In the genomic region with DNA sequence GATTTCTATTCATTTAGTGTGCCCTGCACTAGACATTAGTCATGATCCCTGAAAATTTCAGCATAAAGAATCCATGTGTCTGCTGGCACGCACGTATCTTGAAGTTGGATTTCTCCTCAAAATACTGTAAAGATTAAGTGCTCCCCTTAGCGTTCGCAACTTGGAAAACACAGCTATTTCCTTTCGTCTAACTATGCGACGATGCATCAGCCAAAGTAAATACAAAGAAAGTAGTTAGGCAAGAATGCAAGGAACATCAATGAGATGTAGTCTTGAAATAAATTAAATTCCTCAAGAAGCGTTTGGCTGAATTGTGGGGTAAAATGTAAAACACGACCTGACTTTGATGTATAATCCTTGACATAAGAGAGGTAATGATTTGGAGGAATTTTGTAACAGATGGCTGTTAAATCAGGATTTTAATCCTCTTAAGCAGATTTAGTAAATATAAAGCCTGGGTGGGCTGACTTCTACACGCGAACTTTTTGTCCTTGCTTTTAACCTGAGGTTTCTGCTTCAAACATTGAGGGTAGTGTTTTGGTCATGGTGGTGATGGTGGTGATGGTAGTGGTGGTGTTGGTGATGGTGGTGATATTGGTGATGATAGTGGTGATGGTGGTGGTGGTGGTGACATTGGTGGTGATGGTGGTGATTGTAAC, we compare ENCODE assay signal across 18 cellular contexts.
DNase-seq lines count a peak whose midpoint lies in the region; TF ChIP-seq lines count a peak whose summit lies in the region.
"Had no signal": no experiment of that assay in that cellular context is flagged by ENCODE, and none has a peak within 500 bp of the region (broad histone marks: within the 10 kb centered on the region; RNA-seq: fewer than 3 reads in every experiment).

No MANE protein-coding gene starts in this region.

- TF ChIP-seq POLR2A in uterus (IDR thresholded peaks at IDR 0.05): no peak

- CTCF ChIA-PET in Calu3 (lab: Charles Lee): no interaction called here

- no peaks in the 10 kb centered on the region for H3K36me3 Mint-ChIP-seq in Calu3 (ENCODE audit: insufficient read depth, unreplicated experiment)
- H3K36me3 Mint-ChIP-seq: mesothelial cell of epicardium had no signal

- TF ChIP-seq CTCF in fibroblast of mammary gland (conservative IDR thresholded peaks at IDR 0.05; ENCODE audit: control insufficient read depth, insufficient read depth, low read depth, low read length) (peak; percentile 17), Calu3 (IDR thresholded peaks at IDR 0.05; ENCODE audit: unreplicated experiment) (no peak), uterus (IDR thresholded peaks at IDR 0.05) (no peak)

- intact Hi-C loops in Calu3 (cut with micrococcal nuclease; ENCODE audit: unreplicated experiment): no loop called here
- intact Hi-C loops in uterus (cut with DNase I; ENCODE audit: low total_unique reads): no loop called here

- H3K4me1 ChIP-seq in SJSA1 (replicated peaks): peaks cover 89% of the 10 kb centered on the region
- no peaks in the 10 kb centered on the region for H3K4me1 ChIP-seq in uterus
- H3K4me1 ChIP-seq: HAP-1, SJCRH30, stomach had no signal

- H3K36me3 ChIP-seq in SJSA1: no peaks in the 10 kb centered on the region
- no peaks in the 10 kb centered on the region for H3K36me3 ChIP-seq in uterus
- H3K36me3 ChIP-seq: HAP-1, neutrophil, SJCRH30, stomach had no signal

- peaks cover 2% of the 10 kb centered on the region for H3K9me3 Mint-ChIP-seq in Calu3 (ENCODE audit: low read depth, unreplicated experiment)
- H3K9me3 Mint-ChIP-seq: mesothelial cell of epicardium had no signal

- no peaks in the 10 kb centered on the region for H3K9me3 ChIP-seq in SJSA1 (replicated peaks)
- H3K9me3 ChIP-seq in uterus: no peaks in the 10 kb centered on the region
- H3K9me3 ChIP-seq: HAP-1, neutrophil, SJCRH30, stomach had no signal

- H3K27ac ChIP-seq in SJSA1 (peak overlapping the region; percentile 81), uterus (no peak overlapping the region)
- H3K27ac ChIP-seq: HL-60, neutrophil, SJCRH30, stomach had no signal

- no peaks in the 10 kb centered on the region for H3K4me1 Mint-ChIP-seq in Calu3 (ENCODE audit: low read depth, unreplicated experiment)

- H3K27me3 Mint-ChIP-seq in Calu3 (ENCODE audit: unreplicated experiment): peaks cover 45% of the 10 kb centered on the region

- DNase-seq in H4 (ENCODE audit: low spot score): peak; percentile 63
- DNase-seq in SJSA1 (ENCODE audit: low read depth in 1 of 2, low spot score in 2 of 2): peak; percentile 75 to 96
- DNase-seq in fibroblast of mammary gland (ENCODE audit: low read depth): peak; percentile 86
- peak; percentile 12 for DNase-seq in smooth muscle cell of the brain vasculature (ENCODE audit: low read depth, low spot score)
- no peak for DNase-seq in Calu3
- no peak for DNase-seq in globus pallidus (ENCODE audit: low spot score)
- DNase-seq in uterus: no peak
- DNase-seq: activated CD8-positive, alpha-beta memory T cell treated with anti-CD3 and anti-CD28 coated beads for 24 hours; activated naive CD4-positive, alpha-beta T cell; caudate nucleus; NCI-H187 treated with DMSO at 0.1 percent for 48 hours; SJCRH30; small intestine; stomach had no signal

- no peak overlapping the region for H3K4me3 Mint-ChIP-seq in Calu3 (ENCODE audit: low read depth, unreplicated experiment)
- H3K4me3 Mint-ChIP-seq: mesothelial cell of epicardium had no signal

- H3K27ac Mint-ChIP-seq in Calu3 (ENCODE audit: unreplicated experiment): no peak overlapping the region
- H3K27ac Mint-ChIP-seq: mesothelial cell of epicardium had no signal

- no TSS peak for BruUV-seq in Calu3 (replicated peaks; lab: Mats Ljungman, UMichigan)

- H3K4me3 ChIP-seq in SJSA1 (no peak overlapping the region), fibroblast of mammary gland (ENCODE audit: control insufficient read depth, low read depth, low read length) (no peak overlapping the region), uterus (no peak overlapping the region)
- H3K4me3 ChIP-seq: HAP-1, SJCRH30, stomach had no signal

- H3K27me3 ChIP-seq in SJSA1 (replicated peaks): no peaks in the 10 kb centered on the region
- no peaks in the 10 kb centered on the region for H3K27me3 ChIP-seq in uterus
- H3K27me3 ChIP-seq: SJCRH30 had no signal

Comparison
In these comparisons a context has a peak if more than half of its experiments do, and no peak if none do; other contexts are left out.
1. DNase-seq: peak in H4 (single experiment), SJSA1 (2 of 2), fibroblast of mammary gland (single experiment) and smooth muscle cell of the brain vasculature (single experiment); none in Calu3 (single experiment), globus pallidus (single experiment) and uterus (0 of 2).